ENCODE assay signal across 19 cellular contexts in the genomic region with DNA sequence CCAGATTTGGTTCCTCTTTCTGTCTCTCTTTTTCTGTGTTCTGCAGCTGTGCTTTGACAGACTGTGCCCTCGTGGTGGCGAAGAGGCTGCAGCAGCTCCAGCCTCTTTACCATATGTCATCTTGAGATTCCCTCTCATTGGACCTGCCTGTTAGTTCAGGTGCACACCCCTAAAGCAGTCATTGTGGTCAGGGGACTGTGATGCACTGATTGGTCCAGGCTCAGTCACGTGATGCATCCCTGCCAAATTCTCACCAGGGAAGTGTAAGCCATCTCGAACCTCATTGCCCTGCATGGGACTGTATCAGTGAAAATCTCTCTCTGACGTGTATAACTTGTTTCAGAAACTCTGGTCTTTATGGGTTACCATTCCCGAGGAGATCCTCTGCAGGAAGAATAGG.
"Had no signal": no experiment of that assay in that cellular context is flagged by ENCODE, and none has a peak within 500 bp of the region (broad histone marks: within the 10 kb centered on the region; RNA-seq: fewer than 3 reads in every experiment).

No MANE protein-coding gene starts in this region.

- H3K27me3 ChIP-seq: adrenal gland, neutrophil, thyroid gland had no signal

- ATAC-seq: activated T-helper 17 cell treated with anti-CD3 and anti-CD28 coated beads, Interleukin-2, amount 50 U/mL, for 72 hours; heart left ventricle; left lobe of liver; naive thymus-derived CD8-positive, alpha-beta T cell; right cardiac atrium; stimulated activated effector memory CD8-positive, alpha-beta T cell treated with anti-CD3 and anti-CD28 coated beads, Interleukin-12 subunit alpha, Interleukin-12 subunit beta, amount 100 ng/mL, for 72 hours had no signal

- H3K36me3 ChIP-seq: adrenal gland, heart left ventricle, neutrophil, thyroid gland had no signal

- H3K4me3 ChIP-seq: adrenal gland, heart left ventricle, smooth muscle cell, thyroid gland had no signal

- H3K4me2 ChIP-seq: smooth muscle cell had no signal

- H3K9me3 ChIP-seq: adrenal gland, heart left ventricle, neutrophil, thyroid gland had no signal

- DNase-seq: activated CD4-positive, alpha-beta T cell treated with anti-CD3 and anti-CD28 coated beads, Interleukin-2, amount 10 ng/mL, durations not matched to agents 7 days and 5 days; activated CD4-positive, CD25-positive, alpha-beta regulatory T cell; activated CD8-positive, alpha-beta memory T cell treated with anti-CD3 and anti-CD28 coated beads for 24 hours; activated naive CD4-positive, alpha-beta T cell treated with anti-CD3 and anti-CD28 coated beads, Interleukin-2, amount 10 ng/mL, durations not matched to agents 7 days and 5 days; adrenal gland; effector memory CD4-positive, alpha-beta T cell; heart left ventricle; mammary epithelial cell; naive thymus-derived CD8-positive, alpha-beta T cell; posterior cingulate gyrus; right cardiac atrium; thyroid gland had no signal

- H3K4me1 ChIP-seq: adrenal gland, heart left ventricle, thyroid gland had no signal

- FAIRE-seq: frontal cortex, urothelium cell line had no signal

- H3K27ac ChIP-seq: adrenal gland, heart left ventricle, neutrophil, thyroid gland had no signal
